ENCODE assay signal across 11 cellular contexts in the genomic region with DNA sequence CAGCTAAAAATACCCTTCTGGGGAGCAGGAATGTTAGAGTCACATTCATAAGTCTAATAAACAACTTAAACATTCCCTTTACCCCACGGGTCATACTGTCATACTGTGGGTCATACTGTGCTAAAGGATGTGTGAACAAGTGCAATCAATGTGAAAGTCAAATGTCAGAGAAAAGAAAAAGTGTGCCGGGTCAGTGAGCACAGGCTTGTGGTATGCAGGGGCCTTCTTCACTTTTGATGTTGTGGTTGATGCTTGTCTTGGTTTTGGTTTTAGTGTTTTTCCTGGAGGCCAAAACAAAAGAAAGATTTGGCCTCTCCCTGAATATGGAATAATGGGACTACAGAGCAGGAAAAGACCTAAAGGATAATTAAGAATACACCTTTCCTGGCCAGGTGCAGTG.
DNase-seq lines count a peak whose midpoint lies in the region; ATAC-seq, FAIRE-seq and TF ChIP-seq lines count a peak whose summit lies in the region.
"Had no signal": no experiment of that assay in that cellular context is flagged by ENCODE, and none has a peak within 500 bp of the region (broad histone marks: within the 10 kb centered on the region; RNA-seq: fewer than 3 reads in every experiment).

No MANE protein-coding gene starts in this region.

- CTCF ChIA-PET in IMR-90 (lab: Yijun Ruan, JAX): interaction anchor here (0.7 kb wide), 2 partner anchors 271 to 448 kb away, joined by 3 read pairs; no protein-coding TSS in a partner anchor

- peak; percentile 4 for DNase-seq in GM12892 (ENCODE audit: insufficient read length)
- DNase-seq in IMR-90: peak; percentile 21
- no peak for DNase-seq in activated effector memory CD4-positive, alpha-beta T cell treated with anti-CD3 and anti-CD28 coated beads, Interleukin-2, amount 50 U/mL, for 16 hours
- no peak for DNase-seq in NCI-H226
- no peak for DNase-seq in posterior cingulate gyrus
- no peak for DNase-seq in sigmoid colon
- DNase-seq: stimulated activated CD4-positive, alpha-beta T cell treated with anti-CD3 and anti-CD28 coated beads, Interleukin-4, amount 100 ng/mL, for 24 hours had no signal

- in situ Hi-C loops in IMR-90 (cut with MboI; ENCODE audit: low sequenced_read_pairs): loop anchor here (10.0 kb wide), 3 partner anchors 345 to 525 kb away; no protein-coding TSS in a partner anchor

- H3K9me3 ChIP-seq in IMR-90 (ENCODE audit: control insufficient read depth, insufficient read depth, low read length) (no peaks in the 10 kb centered on the region), sigmoid colon (no peaks in the 10 kb centered on the region)
- H3K9me3 ChIP-seq: tibial nerve had no signal

- dilution Hi-C loops in IMR-90 (cut with HindIII; ENCODE audit: low sequenced_read_pairs, unreplicated experiment): no loop called here

- no peak overlapping the region for H3K9ac ChIP-seq in IMR-90 (ENCODE audit: low read depth, low read length)
- H3K9ac ChIP-seq: KMS-11 had no signal

- ATAC-seq in GM19397 (IDR thresholded peaks at IDR 0.05; ENCODE audit: unreplicated experiment) (peak; percentile 96), HG02885 (IDR thresholded peaks at IDR 0.05; ENCODE audit: poor library complexity, unreplicated experiment) (peak; percentile 99), IMR-90 (ENCODE audit: low read depth) (peak; percentile 29)

- H3K27ac ChIP-seq in IMR-90 (ENCODE audit: insufficient read depth, low read length): no peak overlapping the region
- no peak overlapping the region for H3K27ac ChIP-seq in sigmoid colon
- H3K27ac ChIP-seq: KMS-11, tibial nerve had no signal

- no peak for TF ChIP-seq POLR2A in GM12892 (IDR thresholded peaks at IDR 0.05; ENCODE audit: low read depth, low read length)
- no peak for TF ChIP-seq POLR2A in IMR-90 (IDR thresholded peaks at IDR 0.05; ENCODE audit: low read depth, low read length)
- TF ChIP-seq POLR2A in sigmoid colon (IDR thresholded peaks at IDR 0.05): no peak

- no peak overlapping the region for H4K8ac ChIP-seq in IMR-90 (ENCODE audit: low read depth in 2 of 2, low read length in 2 of 2)

- H3K18ac ChIP-seq in IMR-90 (ENCODE audit: low read depth, low read length): no peak overlapping the region

- no peak overlapping the region for H3K4me2 ChIP-seq in IMR-90 (ENCODE audit: low read depth, low read length)
- H3K4me2 ChIP-seq: KMS-11 had no signal

- no peak for TF ChIP-seq RAD21 in IMR-90 (IDR thresholded peaks at IDR 0.05; ENCODE audit: low read length)

- peaks cover 11% of the 10 kb centered on the region for H3K27me3 ChIP-seq in IMR-90 (ENCODE audit: control insufficient read depth, insufficient read depth, low read length)
- H3K27me3 ChIP-seq in sigmoid colon: no peaks in the 10 kb centered on the region
- H3K27me3 ChIP-seq: tibial nerve had no signal

- no peaks in the 10 kb centered on the region for H4K20me1 ChIP-seq in IMR-90 (ENCODE audit: insufficient read depth, low read length)

- POLR2A ChIA-PET in IMR-90 (lab: Charles Lee; ENCODE audit: unreplicated experiment): no interaction called here

- no peaks in the 10 kb centered on the region for H3K79me1 ChIP-seq in IMR-90 (ENCODE audit: low read depth in 1 of 2, low read length in 2 of 2)

- no peak overlapping the region for H2AK5ac ChIP-seq in IMR-90 (ENCODE audit: low read depth, low read length)

- no peak overlapping the region for H2AK9ac ChIP-seq in IMR-90 (replicated peaks; ENCODE audit: low read depth, low read length, poor library complexity)

- no CpG with 5 or more reads among the region's 2 CpGs for WGBS in IMR-90 (ENCODE audit: extremely low coverage in 2 of 2, insufficient read length in 1 of 2), 2 experiments
- WGBS in sigmoid colon, 2 donors: 31 to 50% methylated on average over 2 of the region's 2 CpGs

- H3K4me3 ChIP-seq in IMR-90 (ENCODE audit: insufficient read depth, low read depth, low read length): no peak overlapping the region
- H3K4me3 ChIP-seq in sigmoid colon: no peak overlapping the region
- H3K4me3 ChIP-seq: tibial nerve had no signal

- no TSS peak for BruUV-seq in IMR-90 (replicated peaks; lab: Mats Ljungman, UMichigan)

- peak; percentile 88 for FAIRE-seq in GM12892 (lab: Jason Lieb, UNC)

- no peak overlapping the region for H2BK5ac ChIP-seq in IMR-90 (ENCODE audit: low read depth, low read length, poor library complexity, severe bottlenecking)

- no peak overlapping the region for H2BK20ac ChIP-seq in IMR-90 (ENCODE audit: low read depth, low read length)

- no peak overlapping the region for H2BK120ac ChIP-seq in IMR-90 (ENCODE audit: low read depth, low read length)

- H3K4ac ChIP-seq in IMR-90 (ENCODE audit: low read depth, low read length): no peak overlapping the region

- H2AFZ ChIP-seq in IMR-90 (replicated peaks; ENCODE audit: low read length, poor library complexity): no peak overlapping the region

- no peak overlapping the region for H3K14ac ChIP-seq in IMR-90 (replicated peaks; ENCODE audit: low read depth, low read length)

- no peak overlapping the region for H4K91ac ChIP-seq in IMR-90 (ENCODE audit: insufficient read depth, low read depth, low read length)

- no peak for TF ChIP-seq EP300 in sigmoid colon (IDR thresholded peaks at IDR 0.05)

- intact Hi-C loops in IMR-90 (cut with micrococcal nuclease): loop anchor here (5.0 kb wide), 3 partner anchors 617 to 832 kb away; no protein-coding TSS in a partner anchor
- intact Hi-C loops in posterior cingulate gyrus (cut with DNase I): loop anchor here (5.0 to 10.0 kb wide), 2 partner anchors 335 to 497 kb away; no protein-coding TSS in a partner anchor
- intact Hi-C loops in sigmoid colon (cut with DNase I): loop anchor here (5.0 to 10.0 kb wide), 2 partner anchors 337 to 495 kb away; no protein-coding TSS in a partner anchor

- no peaks in the 10 kb centered on the region for H3K36me3 ChIP-seq in IMR-90 (ENCODE audit: control insufficient read depth, insufficient read depth, low read length)
- no peaks in the 10 kb centered on the region for H3K36me3 ChIP-seq in sigmoid colon
- H3K36me3 ChIP-seq: tibial nerve had no signal

- H3K9me1 ChIP-seq in IMR-90 (ENCODE audit: insufficient read depth, low read length): no peaks in the 10 kb centered on the region

- H4K5ac ChIP-seq in IMR-90 (ENCODE audit: low read depth, low read length): no peak overlapping the region

- H3K56ac ChIP-seq in IMR-90 (ENCODE audit: extremely low read depth, insufficient read depth, low read length): no peak overlapping the region

- H2BK15ac ChIP-seq in IMR-90 (ENCODE audit: low read depth, low read length): no peak overlapping the region

- no peak for TF ChIP-seq CTCF in IMR-90 (conservative IDR thresholded peaks at IDR 0.05; ENCODE audit: low read depth, low read length)
- no peak for TF ChIP-seq CTCF in sigmoid colon (IDR thresholded peaks at IDR 0.05)

- no peak overlapping the region for H3K23ac ChIP-seq in IMR-90 (ENCODE audit: low read depth, low read length)

- H3K4me1 ChIP-seq in IMR-90 (ENCODE audit: control insufficient read depth, insufficient read depth, low read length) (no peaks in the 10 kb centered on the region), sigmoid colon (peaks cover 0 to 15% (median 12%) of the 10 kb centered on the region in 4 donors)

TF ChIP-seq in IMR-90, 13 proteins besides CTCF, POLR2A, EP300 and RAD21:
- TF ChIP-seq BHLHE40 (IDR thresholded peaks at IDR 0.05; ENCODE audit: low read depth, low read length) (peak; percentile 69), RFX5 (IDR thresholded peaks at IDR 0.05; ENCODE audit: low read depth, low read length) (no peak)

Comparison
In these comparisons a context has a peak if more than half of its experiments do, and no peak if none do; other contexts are left out.
1. DNase-seq: peak in GM12892 (single experiment) and IMR-90 (single experiment); none in activated effector memory CD4-positive, alpha-beta T cell treated with anti-CD3 and anti-CD28 coated beads, Interleukin-2, amount 50 U/mL, for 16 hours (single experiment), NCI-H226 (single experiment), posterior cingulate gyrus (0 of 10) and sigmoid colon (single experiment).
2. ATAC-seq: peak in every context shown above with its lines; median percentile 99 in HG02885; 96 in GM19397; 29 in IMR-90.